28 cellular contexts compared by ENCODE assay signal in the genomic region with DNA sequence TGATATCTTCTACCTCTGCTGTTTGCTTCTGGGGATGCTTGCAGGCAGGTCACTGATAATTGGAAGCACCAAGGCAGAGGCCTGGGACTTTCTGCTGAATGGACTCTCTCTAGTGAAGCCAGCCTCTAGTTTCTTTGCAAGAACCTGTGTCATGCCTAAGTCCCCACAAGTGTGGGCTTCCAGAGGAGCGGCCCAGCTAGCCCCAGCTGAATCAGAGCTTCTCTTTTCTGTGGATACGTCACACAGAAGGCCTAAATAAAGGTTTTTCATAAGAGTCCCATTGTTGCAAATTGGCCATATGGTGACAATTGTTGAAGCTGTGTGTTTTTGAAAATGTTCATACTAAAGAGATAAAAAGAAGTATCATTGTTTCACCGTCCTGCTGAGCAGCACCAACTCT. TPM values are rescaled to one million over a fixed set of nuclear protein-coding genes. Genes with fewer than 3 reads are reported as not detected.
"Had no signal": no experiment of that assay in that cellular context is flagged by ENCODE, and none has a peak within 500 bp of the region (broad histone marks: within the 10 kb centered on the region; RNA-seq: fewer than 3 reads in every experiment).

No MANE protein-coding gene starts in this region.

- DNase-seq: central memory CD4-positive, alpha-beta T cell; cortex of kidney; effector memory CD8-positive, alpha-beta T cell; esophagus squamous epithelium; foreskin fibroblast; kidney; left colon; left ventricle myocardium superior; mucosa of descending colon; naive thymus-derived CD8-positive, alpha-beta T cell; right lobe of liver; spleen; stimulated activated CD4-positive, alpha-beta T cell treated with anti-CD3 and anti-CD28 coated beads, Interleukin-15, amount 100 ng/mL, for 24 hours; stimulated activated CD4-positive, alpha-beta T cell treated with anti-CD3 and anti-CD28 coated beads, Interleukin-1b, Interleukin-23, amount 100 ng/mL, for 48 hours; stimulated activated CD4-positive, alpha-beta T cell treated with anti-CD3 and anti-CD28 coated beads, Interleukin-4, amount 100 ng/mL, for 24 hours; stimulated activated naive CD8-positive, alpha-beta T cell treated with anti-CD3 and anti-CD28 coated beads, Interleukin-15, amount 100 ng/mL, for 72 hours; thyroid gland had no signal

- H3K4me1 Mint-ChIP-seq: stimulated activated memory B cell treated with anti-CD40 and anti-IgM and Interleukin-4, amounts not matched to agents 10 μg/mL and 1 μg/mL and 100 μg/mL, for 72 hours; stimulated activated naive CD8-positive, alpha-beta T cell treated with anti-CD3 and anti-CD28 coated beads, Interleukin-15, amount 100 ng/mL, for 72 hours had no signal

- H3K4me3 ChIP-seq: esophagus squamous epithelium, gastroesophageal sphincter, mucosa of descending colon, right lobe of liver, spleen, thyroid gland had no signal

- H3K27ac Mint-ChIP-seq: effector memory CD8-positive, alpha-beta T cell; naive thymus-derived CD8-positive, alpha-beta T cell; stimulated activated memory B cell treated with anti-CD40 and anti-IgM and Interleukin-4, amounts not matched to agents 10 μg/mL and 1 μg/mL and 100 μg/mL, for 72 hours; stimulated activated naive CD8-positive, alpha-beta T cell treated with anti-CD3 and anti-CD28 coated beads, Interleukin-15, amount 100 ng/mL, for 72 hours; type B pancreatic cell had no signal

- H3K36me3 ChIP-seq: esophagus squamous epithelium, gastroesophageal sphincter, right lobe of liver, spleen, thyroid gland had no signal

- H3K4me1 ChIP-seq: right lobe of liver, thyroid gland had no signal

- H3K27ac ChIP-seq: esophagus squamous epithelium, gastroesophageal sphincter, right lobe of liver, spleen, thyroid gland had no signal

- H3K9me3 Mint-ChIP-seq: effector memory CD8-positive, alpha-beta T cell; stimulated activated memory B cell treated with anti-CD40 and anti-IgM and Interleukin-4, amounts not matched to agents 10 μg/mL and 1 μg/mL and 100 μg/mL, for 72 hours; stimulated activated naive CD8-positive, alpha-beta T cell treated with anti-CD3 and anti-CD28 coated beads, Interleukin-15, amount 100 ng/mL, for 72 hours; type B pancreatic cell had no signal

- H3K4me3 Mint-ChIP-seq: effector memory CD8-positive, alpha-beta T cell; naive thymus-derived CD8-positive, alpha-beta T cell; stimulated activated memory B cell treated with anti-CD40 and anti-IgM and Interleukin-4, amounts not matched to agents 10 μg/mL and 1 μg/mL and 100 μg/mL, for 72 hours; stimulated activated naive CD8-positive, alpha-beta T cell treated with anti-CD3 and anti-CD28 coated beads, Interleukin-15, amount 100 ng/mL, for 72 hours; type B pancreatic cell had no signal

- H3K36me3 Mint-ChIP-seq: naive thymus-derived CD8-positive, alpha-beta T cell; stimulated activated memory B cell treated with anti-CD40 and anti-IgM and Interleukin-4, amounts not matched to agents 10 μg/mL and 1 μg/mL and 100 μg/mL, for 72 hours; type B pancreatic cell had no signal

- H3K9me3 ChIP-seq: esophagus squamous epithelium, gastroesophageal sphincter, mucosa of descending colon, right lobe of liver, thyroid gland had no signal

- H3K27me3 ChIP-seq: gastroesophageal sphincter, right lobe of liver, spleen, thyroid gland had no signal

- H3K27me3 Mint-ChIP-seq: naive thymus-derived CD8-positive, alpha-beta T cell; stimulated activated memory B cell treated with anti-CD40 and anti-IgM and Interleukin-4, amounts not matched to agents 10 μg/mL and 1 μg/mL and 100 μg/mL, for 72 hours; stimulated activated naive CD8-positive, alpha-beta T cell treated with anti-CD3 and anti-CD28 coated beads, Interleukin-15, amount 100 ng/mL, for 72 hours; type B pancreatic cell had no signal

- ATAC-seq: effector memory CD8-positive, alpha-beta T cell; gastroesophageal sphincter; left colon; left ventricle myocardium superior; mucosa of descending colon; naive thymus-derived CD8-positive, alpha-beta T cell; right lobe of liver; stimulated activated memory B cell treated with anti-CD40 and anti-IgM and Interleukin-4, amounts not matched to agents 10 μg/mL and 1 μg/mL and 100 μg/mL, for 72 hours; stimulated activated naive CD8-positive, alpha-beta T cell treated with anti-CD3 and anti-CD28 coated beads, Interleukin-15, amount 100 ng/mL, for 72 hours had no signal

RNA-seq across cellular contexts. Expression of a gene that starts 6.8 kb away (rescaled TPM):
- total RNA-seq: chondrocyte; epithelial cell of proximal tubule; esophagus squamous epithelium; gastroesophageal sphincter; kidney; left colon; left ventricle myocardium superior; lung microvascular endothelial cell; mucosa of descending colon; naive thymus-derived CD8-positive, alpha-beta T cell; osteocyte; posterior vena cava; right lobe of liver; skeletal muscle tissue; spleen; subcutaneous adipose tissue; thyroid gland had no signal
- polyA plus RNA-seq: naive thymus-derived CD8-positive, alpha-beta T cell; neural cell; spleen had no signal
